ENCODE assay signal across 22 cellular contexts in genomic region chr10:128326251-128326650, GRCh38.
"Had no signal": no experiment of that assay in that cellular context is flagged by ENCODE, and none has a peak within 500 bp of the region (broad histone marks: within the 10 kb centered on the region; RNA-seq: fewer than 3 reads in every experiment).

No MANE protein-coding gene starts in this region.

- H3K27me3 ChIP-seq: colonic mucosa, foreskin keratinocyte had no signal

- ATAC-seq: effector memory CD8-positive, alpha-beta T cell; esophagus mucosa; foreskin keratinocyte; gastroesophageal sphincter; heart right ventricle; left lung; left ventricle myocardium superior; naive thymus-derived CD4-positive, alpha-beta T cell had no signal

- H3K36me3 ChIP-seq: colonic mucosa, gastroesophageal sphincter, heart right ventricle, left lung had no signal

- H3K27ac ChIP-seq: colonic mucosa, epithelial cell of prostate, foreskin keratinocyte, gastroesophageal sphincter, heart right ventricle, left lung had no signal

- H3K4me3 ChIP-seq: colonic mucosa, gastroesophageal sphincter, heart right ventricle, left lung, lung had no signal

- H3K4me1 ChIP-seq: colonic mucosa, foreskin keratinocyte, gastroesophageal sphincter, left lung had no signal

- H3K9me3 ChIP-seq: colonic mucosa had no signal

- DNase-seq: colonic mucosa; cortex of kidney; effector CD8-positive, alpha-beta T cell; effector memory CD8-positive, alpha-beta T cell; endodermal cell; erythroblast; foreskin keratinocyte; head of caudate nucleus; heart right ventricle; hippocampal formation; kidney; kidney glomerular epithelial cell; left lung; left ventricle myocardium superior; mammary epithelial cell; mesendoderm; midbrain; naive thymus-derived CD4-positive, alpha-beta T cell had no signal
